1 cellular context compared by ENCODE assay signal in the genomic region with DNA sequence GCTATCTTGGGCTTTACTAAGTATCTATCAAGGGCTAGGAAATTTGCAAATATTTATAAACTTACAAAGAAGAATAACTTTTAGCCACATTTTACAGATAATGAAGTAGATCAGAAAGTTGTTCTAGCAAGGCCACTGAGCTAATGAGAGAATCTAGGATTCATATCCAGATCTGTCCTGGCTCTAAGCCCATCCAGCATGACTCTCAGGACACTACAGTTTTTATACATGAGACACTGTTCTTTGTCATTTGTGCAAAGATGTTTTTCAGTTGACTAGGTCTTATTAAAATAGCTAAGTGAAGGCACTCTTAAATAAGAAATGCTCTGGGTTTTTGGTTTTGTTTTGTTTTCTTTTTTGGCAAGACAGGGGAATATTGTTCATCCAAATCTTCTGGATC.
TF ChIP-seq lines count a peak whose summit lies in the region.

No MANE protein-coding gene starts in this region.

TF ChIP-seq in GM23338, 12 proteins besides CTCF, POLR2A, EP300 and RAD21 (continued from another document):
- TF ChIP-seq, protein P1, sequence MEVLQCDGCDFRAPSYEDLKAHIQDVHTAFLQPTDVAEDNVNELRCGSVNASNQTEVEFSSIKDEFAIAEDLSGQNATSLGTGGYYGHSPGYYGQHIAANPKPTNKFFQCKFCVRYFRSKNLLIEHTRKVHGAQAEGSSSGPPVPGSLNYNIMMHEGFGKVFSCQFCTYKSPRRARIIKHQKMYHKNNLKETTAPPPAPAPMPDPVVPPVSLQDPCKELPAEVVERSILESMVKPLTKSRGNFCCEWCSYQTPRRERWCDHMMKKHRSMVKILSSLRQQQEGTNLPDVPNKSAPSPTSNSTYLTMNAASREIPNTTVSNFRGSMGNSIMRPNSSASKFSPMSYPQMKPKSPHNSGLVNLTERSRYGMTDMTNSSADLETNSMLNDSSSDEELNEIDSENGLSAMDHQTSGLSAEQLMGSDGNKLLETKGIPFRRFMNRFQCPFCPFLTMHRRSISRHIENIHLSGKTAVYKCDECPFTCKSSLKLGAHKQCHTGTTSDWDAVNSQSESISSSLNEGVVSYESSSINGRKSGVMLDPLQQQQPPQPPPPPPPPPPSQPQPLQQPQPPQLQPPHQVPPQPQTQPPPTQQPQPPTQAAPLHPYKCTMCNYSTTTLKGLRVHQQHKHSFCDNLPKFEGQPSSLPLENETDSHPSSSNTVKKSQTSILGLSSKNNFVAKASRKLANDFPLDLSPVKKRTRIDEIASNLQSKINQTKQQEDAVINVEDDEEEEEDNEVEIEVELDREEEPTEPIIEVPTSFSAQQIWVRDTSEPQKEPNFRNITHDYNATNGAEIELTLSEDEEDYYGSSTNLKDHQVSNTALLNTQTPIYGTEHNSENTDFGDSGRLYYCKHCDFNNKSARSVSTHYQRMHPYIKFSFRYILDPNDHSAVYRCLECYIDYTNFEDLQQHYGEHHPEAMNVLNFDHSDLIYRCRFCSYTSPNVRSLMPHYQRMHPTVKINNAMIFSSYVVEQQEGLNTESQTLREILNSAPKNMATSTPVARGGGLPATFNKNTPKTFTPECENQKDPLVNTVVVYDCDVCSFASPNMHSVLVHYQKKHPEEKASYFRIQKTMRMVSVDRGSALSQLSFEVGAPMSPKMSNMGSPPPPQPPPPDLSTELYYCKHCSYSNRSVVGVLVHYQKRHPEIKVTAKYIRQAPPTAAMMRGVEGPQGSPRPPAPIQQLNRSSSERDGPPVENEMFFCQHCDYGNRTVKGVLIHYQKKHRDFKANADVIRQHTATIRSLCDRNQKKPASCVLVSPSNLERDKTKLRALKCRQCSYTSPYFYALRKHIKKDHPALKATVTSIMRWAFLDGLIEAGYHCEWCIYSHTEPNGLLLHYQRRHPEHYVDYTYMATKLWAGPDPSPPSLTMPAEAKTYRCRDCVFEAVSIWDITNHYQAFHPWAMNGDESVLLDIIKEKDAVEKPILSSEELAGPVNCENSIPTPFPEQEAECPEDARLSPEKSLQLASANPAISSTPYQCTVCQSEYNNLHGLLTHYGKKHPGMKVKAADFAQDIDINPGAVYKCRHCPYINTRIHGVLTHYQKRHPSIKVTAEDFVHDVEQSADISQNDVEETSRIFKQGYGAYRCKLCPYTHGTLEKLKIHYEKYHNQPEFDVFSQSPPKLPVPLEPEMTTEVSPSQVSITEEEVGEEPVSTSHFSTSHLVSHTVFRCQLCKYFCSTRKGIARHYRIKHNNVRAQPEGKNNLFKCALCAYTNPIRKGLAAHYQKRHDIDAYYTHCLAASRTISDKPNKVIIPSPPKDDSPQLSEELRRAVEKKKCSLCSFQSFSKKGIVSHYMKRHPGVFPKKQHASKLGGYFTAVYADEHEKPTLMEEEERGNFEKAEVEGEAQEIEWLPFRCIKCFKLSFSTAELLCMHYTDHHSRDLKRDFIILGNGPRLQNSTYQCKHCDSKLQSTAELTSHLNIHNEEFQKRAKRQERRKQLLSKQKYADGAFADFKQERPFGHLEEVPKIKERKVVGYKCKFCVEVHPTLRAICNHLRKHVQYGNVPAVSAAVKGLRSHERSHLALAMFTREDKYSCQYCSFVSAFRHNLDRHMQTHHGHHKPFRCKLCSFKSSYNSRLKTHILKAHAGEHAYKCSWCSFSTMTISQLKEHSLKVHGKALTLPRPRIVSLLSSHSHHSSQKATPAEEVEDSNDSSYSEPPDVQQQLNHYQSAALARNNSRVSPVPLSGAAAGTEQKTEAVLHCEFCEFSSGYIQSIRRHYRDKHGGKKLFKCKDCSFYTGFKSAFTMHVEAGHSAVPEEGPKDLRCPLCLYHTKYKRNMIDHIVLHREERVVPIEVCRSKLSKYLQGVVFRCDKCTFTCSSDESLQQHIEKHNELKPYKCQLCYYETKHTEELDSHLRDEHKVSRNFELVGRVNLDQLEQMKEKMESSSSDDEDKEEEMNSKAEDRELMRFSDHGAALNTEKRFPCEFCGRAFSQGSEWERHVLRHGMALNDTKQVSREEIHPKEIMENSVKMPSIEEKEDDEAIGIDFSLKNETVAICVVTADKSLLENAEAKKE (CRISPR knock-in tag; IDR thresholded peaks at IDR 0.05): no peak
- TF ChIP-seq EZH2phosphoT487 (IDR thresholded peaks at IDR 0.05; ENCODE audit: unreplicated experiment) (no peak), NANOG (IDR thresholded peaks at IDR 0.05; ENCODE audit: borderline replicate concordance) (no peak), ZNF114 (CRISPR knock-in tag; IDR thresholded peaks at IDR 0.05) (no peak), CREB1 (CRISPR knock-in tag; IDR thresholded peaks at IDR 0.05; ENCODE audit: low read depth) (no peak), POLR2AphosphoS5 (IDR thresholded peaks at IDR 0.05; ENCODE audit: low read depth) (no peak), STAT1 (IDR thresholded peaks at IDR 0.05; ENCODE audit: unreplicated experiment) (no peak), ZNF331 (CRISPR knock-in tag; IDR thresholded peaks at IDR 0.05; ENCODE audit: low read depth) (no peak)
- TF ChIP-seq, protein P2, sequence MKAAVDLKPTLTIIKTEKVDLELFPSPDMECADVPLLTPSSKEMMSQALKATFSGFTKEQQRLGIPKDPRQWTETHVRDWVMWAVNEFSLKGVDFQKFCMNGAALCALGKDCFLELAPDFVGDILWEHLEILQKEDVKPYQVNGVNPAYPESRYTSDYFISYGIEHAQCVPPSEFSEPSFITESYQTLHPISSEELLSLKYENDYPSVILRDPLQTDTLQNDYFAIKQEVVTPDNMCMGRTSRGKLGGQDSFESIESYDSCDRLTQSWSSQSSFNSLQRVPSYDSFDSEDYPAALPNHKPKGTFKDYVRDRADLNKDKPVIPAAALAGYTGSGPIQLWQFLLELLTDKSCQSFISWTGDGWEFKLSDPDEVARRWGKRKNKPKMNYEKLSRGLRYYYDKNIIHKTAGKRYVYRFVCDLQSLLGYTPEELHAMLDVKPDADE (IDR thresholded peaks at IDR 0.05): no peak
TF ChIP-seq in GM23338: peak in this region for 0.
